11 cellular contexts compared by ENCODE assay signal in the genomic region with DNA sequence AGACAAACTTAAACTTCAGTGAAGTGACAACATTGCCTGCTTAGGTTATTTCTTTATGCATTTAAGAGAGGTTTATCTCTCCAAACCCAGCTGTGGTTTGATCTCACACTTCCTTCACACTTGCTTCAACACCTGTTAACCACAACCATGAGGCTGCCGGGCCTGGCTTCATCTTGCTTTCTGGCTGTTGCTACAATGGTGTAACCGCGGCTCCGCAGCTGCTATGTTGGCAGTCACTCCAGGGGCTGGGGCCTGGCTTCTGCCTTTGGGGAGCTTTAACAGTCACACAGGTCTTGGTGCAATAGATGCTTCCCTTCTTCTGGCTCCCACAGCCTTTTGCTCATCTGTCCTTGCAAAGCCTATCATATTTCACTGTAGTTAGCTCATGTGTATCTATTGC.
A peak's percentile ranks its signal among the peaks of the same experiment; 100 is the strongest.
DNase-seq lines count a peak whose midpoint lies in the region; ATAC-seq lines count a peak whose summit lies in the region.
"Had no signal": no experiment of that assay in that cellular context is flagged by ENCODE, and none has a peak within 500 bp of the region (broad histone marks: within the 10 kb centered on the region; RNA-seq: fewer than 3 reads in every experiment).

No MANE protein-coding gene starts in this region.

- peaks cover 18 to 29% of the 10 kb centered on the region in 2 donors for H3K27me3 Mint-ChIP-seq in natural killer cell treated with Interleukin-12 subunit alpha and Interleukin-12 subunit beta and Interleukin-15 and Interleukin-18, amount 100 ng/mL, for 72 hours
- H3K27me3 Mint-ChIP-seq: activated B cell treated with CpG ODN at 0.5 μM for 24 hours had no signal

- H3K36me3 ChIP-seq in MG63: no peaks in the 10 kb centered on the region

- no peaks in the 10 kb centered on the region for H3K27me3 ChIP-seq in MG63

- peaks cover under 1% of the 10 kb centered on the region for H3K36me3 Mint-ChIP-seq in natural killer cell treated with Interleukin-12 subunit alpha and Interleukin-12 subunit beta and Interleukin-15 and Interleukin-18, amount 100 ng/mL, for 72 hours
- H3K36me3 Mint-ChIP-seq: mesothelial cell of epicardium had no signal

- H3K4me1 Mint-ChIP-seq in natural killer cell treated with Interleukin-12 subunit alpha and Interleukin-12 subunit beta and Interleukin-15 and Interleukin-18, amount 100 ng/mL, for 72 hours (ENCODE audit: low read depth in 2 of 2): peaks cover 16 to 23% of the 10 kb centered on the region in 2 donors

- H3K4me3 ChIP-seq in MG63: no peak overlapping the region

- H3K27ac Mint-ChIP-seq in natural killer cell treated with Interleukin-12 subunit alpha and Interleukin-12 subunit beta and Interleukin-15 and Interleukin-18, amount 100 ng/mL, for 72 hours: peak overlapping the region; percentile 11 to 12
- H3K27ac Mint-ChIP-seq: activated B cell treated with CpG ODN at 0.5 μM for 24 hours, mesothelial cell of epicardium had no signal

- peak; percentile 93 to 94 for ATAC-seq in natural killer cell treated with Interleukin-12 subunit alpha and Interleukin-12 subunit beta and Interleukin-15 and Interleukin-18, amount 100 ng/mL, for 72 hours
- no peak for ATAC-seq in GM21515 (IDR thresholded peaks at IDR 0.05; ENCODE audit: unreplicated experiment)

- no peaks in the 10 kb centered on the region for H3K9me3 ChIP-seq in MG63

- peak overlapping the region; percentile 5 for H3K4me3 Mint-ChIP-seq in natural killer cell treated with Interleukin-12 subunit alpha and Interleukin-12 subunit beta and Interleukin-15 and Interleukin-18, amount 100 ng/mL, for 72 hours
- H3K4me3 Mint-ChIP-seq: activated B cell treated with CpG ODN at 0.5 μM for 24 hours, mesothelial cell of epicardium had no signal

- DNase-seq in GF-D8 (lab: John Stamatoyannopoulos, UW): peak; percentile 43
- DNase-seq in MG63: peak; percentile 10
- peak; percentile 3 for DNase-seq in activated T-cell treated with anti-CD3 and anti-CD28 coated beads for 48 hours (ENCODE audit: low read depth)
- DNase-seq in natural killer cell treated with Interleukin-12 subunit alpha and Interleukin-12 subunit beta and Interleukin-15 and Interleukin-18, amount 100 ng/mL, for 72 hours (ENCODE audit: low spot score): peak; percentile 69
- no peak for DNase-seq in NCI-H510A treated with DMSO at 0.1 percent for 48 hours (lab: John Stamatoyannopoulos, UW)
- no peak for DNase-seq in SW480 (ENCODE audit: low spot score)
- no peak for DNase-seq in SKM-1 treated with dmso at 0.1 percent for 144 hours (lab: John Stamatoyannopoulos, UW; ENCODE audit: unreplicated experiment)
- DNase-seq: activated B cell treated with CpG ODN at 0.5 μM for 24 hours, NCI-H1436 treated with DMSO at 0.1 percent for 48 hours had no signal

- no peaks in the 10 kb centered on the region for H3K9me3 Mint-ChIP-seq in natural killer cell treated with Interleukin-12 subunit alpha and Interleukin-12 subunit beta and Interleukin-15 and Interleukin-18, amount 100 ng/mL, for 72 hours

Comparison
In these comparisons a context has a peak if more than half of its experiments do, and no peak if none do; other contexts are left out.
1. DNase-seq: peak in GF-D8 (single experiment), MG63 (single experiment), activated T-cell treated with anti-CD3 and anti-CD28 coated beads for 48 hours (single experiment) and natural killer cell treated with Interleukin-12 subunit alpha and Interleukin-12 subunit beta and Interleukin-15 and Interleukin-18, amount 100 ng/mL, for 72 hours (single experiment); none in NCI-H510A treated with DMSO at 0.1 percent for 48 hours (single experiment), SW480 (single experiment) and SKM-1 treated with dmso at 0.1 percent for 144 hours (single experiment).